Comparison of ENCODE assay signal across 25 cellular contexts in the genomic region with DNA sequence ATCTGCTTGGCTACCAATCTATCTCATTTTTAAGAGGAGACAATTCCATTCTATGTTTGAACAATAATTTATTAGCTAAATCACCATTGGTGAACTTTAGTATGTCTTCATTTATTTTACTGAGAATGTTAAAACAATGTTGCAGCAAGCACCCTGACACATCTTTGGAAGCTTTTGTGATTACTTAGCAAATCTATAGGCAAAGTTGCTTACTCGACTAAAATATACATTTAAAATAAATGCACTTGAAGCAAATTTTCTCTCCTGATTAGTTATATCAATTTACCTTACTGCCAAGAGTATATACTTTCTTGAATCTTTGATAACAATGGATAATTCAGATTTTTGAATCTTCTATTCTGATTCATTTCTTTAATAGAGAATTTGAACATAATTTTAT. TPM values are rescaled to one million over a fixed set of nuclear protein-coding genes. Genes with fewer than 3 reads are reported as not detected.
A peak's percentile ranks its signal among the peaks of the same experiment; 100 is the strongest.
DNase-seq lines count a peak whose midpoint lies in the region; ATAC-seq, FAIRE-seq and TF ChIP-seq lines count a peak whose summit lies in the region.
"Had no signal": no experiment of that assay in that cellular context is flagged by ENCODE, and none has a peak within 500 bp of the region (broad histone marks: within the 10 kb centered on the region; RNA-seq: fewer than 3 reads in every experiment).

No MANE protein-coding gene starts in this region.

- ATAC-seq in HepG2 (no peak), right lobe of liver (no peak), K562 (no peak), HG03280 (IDR thresholded peaks at IDR 0.05; ENCODE audit: unreplicated experiment) (no peak)

- in situ Hi-C loops in HepG2 (cut with HindIII; ENCODE audit: extremely low pct_ligation_motif_present, low pct_unique_long_range_greater_than_20kb) = loop anchor here (10.0 kb wide), 2 partner anchors 239 to 509 kb away; no protein-coding TSS in a partner anchor
- in situ Hi-C loops in K562 (cut with MboI) = no loop called here

- H3K9me3 ChIP-seq in HepG2 (ENCODE audit: low read length) (no peaks in the 10 kb centered on the region), right lobe of liver (no peaks in the 10 kb centered on the region), K562 (replicated peaks; ENCODE audit: control insufficient read depth, insufficient read depth, low read depth, low read length) (no peaks in the 10 kb centered on the region), smooth muscle cell (replicated peaks; ENCODE audit: low read depth) (no peaks in the 10 kb centered on the region)
- H3K9me3 ChIP-seq: HAP-1 had no signal

- 0% methylated on average over 1 of the region's 1 CpG for WGBS in HepG2 (ENCODE audit: low lambda C conversion rate)
- 53% methylated on average over 1 of the region's 1 CpG for WGBS in right lobe of liver (ENCODE audit: insufficient coverage, low coverage, low lambda C conversion rate, missing lambda C conversion rate)
- WGBS in K562 (ENCODE audit: insufficient coverage, low coverage, missing lambda C conversion rate) = 0% methylated on average over 1 of the region's 1 CpG
- 90% methylated on average over 1 of the region's 1 CpG for WGBS in smooth muscle cell (ENCODE audit: low lambda C conversion rate)

- no peaks in the 10 kb centered on the region for H4K20me1 ChIP-seq in HepG2 (ENCODE audit: insufficient read depth, low read length)
- H4K20me1 ChIP-seq in K562 (replicated peaks; ENCODE audit: control insufficient read depth, insufficient read depth, low read length) = no peaks in the 10 kb centered on the region
- no peaks in the 10 kb centered on the region for H4K20me1 ChIP-seq in smooth muscle cell (ENCODE audit: low read depth)

- H3K36me3 ChIP-seq in HepG2 (replicated peaks in 1 of 2; ENCODE audit: control insufficient read depth in 1 of 2, insufficient read depth in 2 of 2, low read length in 2 of 2) = no peaks in the 10 kb centered on the region
- no peaks in the 10 kb centered on the region for H3K36me3 ChIP-seq in right lobe of liver
- H3K36me3 ChIP-seq in K562 (ENCODE audit: control insufficient read depth, insufficient read depth, low read length) = no peaks in the 10 kb centered on the region
- no peaks in the 10 kb centered on the region for H3K36me3 ChIP-seq in smooth muscle cell (ENCODE audit: low read depth)
- H3K36me3 ChIP-seq: HAP-1 had no signal

- FAIRE-seq in HepG2 (lab: Jason Lieb, UNC) (no peak), K562 (lab: Jason Lieb, UNC) (no peak)
- FAIRE-seq: GM12891, GM18507, H54 had no signal

- H3K4me1 ChIP-seq in HepG2 (ENCODE audit: insufficient read depth, low read length) (no peaks in the 10 kb centered on the region), right lobe of liver (no peaks in the 10 kb centered on the region), K562 (replicated peaks in 1 of 2; ENCODE audit: control insufficient read depth in 2 of 2, insufficient read depth in 2 of 2, low read length in 2 of 2) (no peaks in the 10 kb centered on the region), smooth muscle cell (ENCODE audit: low read depth) (no peaks in the 10 kb centered on the region)

- TF ChIP-seq POLR2A in HepG2 (IDR thresholded peaks at IDR 0.05; ENCODE audit: insufficient read depth in 1 of 2, low read depth in 2 of 2, low read length in 2 of 2) (no peak), right lobe of liver (IDR thresholded peaks at IDR 0.05) (no peak), K562 (conservative IDR thresholded peaks at IDR 0.05) (no peak)

- H2AFZ ChIP-seq in HepG2 (ENCODE audit: low read length) (no peak overlapping the region), K562 (ENCODE audit: low read depth, low read length) (no peak overlapping the region), smooth muscle cell (ENCODE audit: low read depth) (peak overlapping the region; percentile 14)

- no peaks in the 10 kb centered on the region for H3K9me1 ChIP-seq in K562 (ENCODE audit: control insufficient read depth, insufficient read depth, low read length)

- no peak overlapping the region for H3K27ac ChIP-seq in HepG2 (ENCODE audit: extremely low read length, insufficient read depth, low read length)
- H3K27ac ChIP-seq in right lobe of liver = no peak overlapping the region
- no peak overlapping the region for H3K27ac ChIP-seq in K562 (ENCODE audit: extremely low read depth, low read depth, low read length)
- no peak overlapping the region for H3K27ac ChIP-seq in smooth muscle cell (ENCODE audit: low read depth)
- H3K27ac ChIP-seq: 22Rv1 had no signal

- H3K4me3 ChIP-seq in HepG2 (replicated peaks in 1 of 3; ENCODE audit: insufficient read depth in 1 of 3, low read depth in 2 of 3, low read length in 3 of 3) (no peak overlapping the region), right lobe of liver (no peak overlapping the region), K562 (no peak overlapping the region), smooth muscle cell (no peak overlapping the region)
- H3K4me3 ChIP-seq: HAP-1 had no signal

- CTCF ChIA-PET in HepG2 (lab: Yijun Ruan, JAX; ENCODE audit: low intra/inter-chr PET ratio, low total read pairs) = no interaction called here
- CTCF ChIA-PET in K562 (lab: Yijun Ruan, JAX; ENCODE audit: low intra/inter-chr PET ratio) = no interaction called here

- H3K27me3 ChIP-seq in HepG2 (ENCODE audit: control insufficient read depth in 1 of 2, insufficient read depth in 2 of 2, low read length in 2 of 2) (0 out of 5 replicates have a peak, but pooled peaks cover 0 to 3% of the 10 kb centered on the region in 2 experiments), right lobe of liver (no peaks in the 10 kb centered on the region), K562 (ENCODE audit: control insufficient read depth in 2 of 2, insufficient read depth in 2 of 2, low read length in 2 of 2) (no peaks in the 10 kb centered on the region), smooth muscle cell (ENCODE audit: low read depth) (no peaks in the 10 kb centered on the region)

- TF ChIP-seq CTCF in HepG2 (CRISPR knock-in tag; IDR thresholded peaks at IDR 0.05) (no peak), right lobe of liver (IDR thresholded peaks at IDR 0.05) (no peak), K562 (IDR thresholded peaks at IDR 0.05 in 2 of 3, conservative IDR thresholded peaks at IDR 0.05 in 1 of 3; ENCODE audit: insufficient read depth in 2 of 3, low read depth in 1 of 3, low read length in 3 of 3) (no peak), smooth muscle cell (IDR thresholded peaks at IDR 0.05; ENCODE audit: borderline replicate concordance, insufficient read depth, poor library complexity, severe bottlenecking) (no peak)

- no peak for TF ChIP-seq RAD21 in HepG2 (CRISPR knock-in tag; IDR thresholded peaks at IDR 0.05)
- TF ChIP-seq RAD21 in K562 (CRISPR knock-in tag; conservative IDR thresholded peaks at IDR 0.05 in 1 of 2, IDR thresholded peaks at IDR 0.05 in 1 of 2) = no peak

- no peak for DNase-seq in HepG2 (ENCODE audit: low spot score)
- DNase-seq in right lobe of liver = no peak
- no peak for DNase-seq in K562 (ENCODE audit: extremely low read depth in 1 of 4, low spot score in 3 of 4)
- no peak for DNase-seq in smooth muscle cell (lab: John Stamatoyannopoulos, UW; ENCODE audit: unreplicated experiment)
- DNase-seq in Ammon's horn (ENCODE audit: low spot score) = no peak
- DNase-seq: ACHN; AML-193; C1 segment of cervical spinal cord; Calu3; CD4-positive, alpha-beta memory T cell; COR-L47; DMS53; DMS79 treated with DMSO at 0.1 percent for 48 hours; GF-D8; GOT3; HFFc6 had no signal

- H3F3A ChIP-seq in smooth muscle cell (ENCODE audit: low read depth) = no peaks in the 10 kb centered on the region

- H3K4me2 ChIP-seq in HepG2 (ENCODE audit: low read depth, low read length) = no peak overlapping the region
- H3K4me2 ChIP-seq in K562 (ENCODE audit: insufficient read depth, low read length) = no peak overlapping the region
- no peak overlapping the region for H3K4me2 ChIP-seq in smooth muscle cell

- TF ChIP-seq EP300 in HepG2 (IDR thresholded peaks at IDR 0.05; ENCODE audit: low read depth in 2 of 2, low read length in 2 of 2) (no peak), HepG2 (CRISPR knock-in tag; IDR thresholded peaks at IDR 0.05; ENCODE audit: borderline replicate concordance) (no peak), K562 (IDR thresholded peaks at IDR 0.05; ENCODE audit: low read length) (no peak)

- BruUV-seq in HepG2 (replicated peaks; lab: Mats Ljungman, UMichigan) (no TSS peak), K562 (replicated peaks; lab: Mats Ljungman, UMichigan) (no TSS peak)

- no peak overlapping the region for H3K9ac ChIP-seq in HepG2 (ENCODE audit: insufficient read depth, low read depth, low read length)
- no peak overlapping the region for H3K9ac ChIP-seq in K562 (ENCODE audit: insufficient read depth in 1 of 2, low read depth in 2 of 2, low read length in 2 of 2)
- H3K9ac ChIP-seq in smooth muscle cell (ENCODE audit: low read depth) = no peak overlapping the region

- no peaks in the 10 kb centered on the region for H3K79me2 ChIP-seq in HepG2 (ENCODE audit: insufficient read depth, low read length)
- H3K79me2 ChIP-seq in K562 (ENCODE audit: control insufficient read depth, insufficient read depth, low read length) = no peaks in the 10 kb centered on the region
- H3K79me2 ChIP-seq in smooth muscle cell (ENCODE audit: low read depth) = no peaks in the 10 kb centered on the region

- POLR2A ChIA-PET in HepG2 (lab: Yijun Ruan, JAX) = interaction anchor here (1.5 kb wide), 1 partner anchor 29 kb away, joined by 3 read pairs; a partner anchor contains a TSS
- POLR2A ChIA-PET in K562 (lab: Yijun Ruan, JAX) = no interaction called here

- intact Hi-C loops in HepG2 (cut with micrococcal nuclease; ENCODE audit: unreplicated experiment) (no loop called here), right lobe of liver (cut with DNase I) (no loop called here), K562 (cut with micrococcal nuclease) (no loop called here)

RNA-seq across cellular contexts. Expression of a gene that starts 29.8 kb away (rescaled TPM):
- total RNA-seq in HepG2 (2016; rRNA removed; fragmentation: Illumina TruSeq; extraction: Trizol) = 34.1 and 44.3 TPM in 2 replicates
- total RNA-seq in HepG2 (2016; cell fraction: cytosol; rRNA removed; fragmentation: Illumina TruSeq; extraction: Trizol; ENCODE audit: low read depth) = 8.3 and 8.7 TPM in 2 replicates
- total RNA-seq in HepG2 (2016; cell fraction: insoluble cytoplasmic fraction; rRNA removed; fragmentation: Illumina TruSeq; extraction: Trizol) = 31.6 and 41.7 TPM in 2 replicates
- 13.6 and 15.2 TPM in 2 replicates for total RNA-seq in HepG2 (2016; cell fraction: membrane; rRNA removed; fragmentation: Illumina TruSeq; extraction: Trizol)
- total RNA-seq in HepG2 (2016; cell fraction: nucleus; rRNA removed; fragmentation: Illumina TruSeq; extraction: Trizol) = 28.8 and 32.0 TPM in 2 replicates
- polyA plus RNA-seq in HepG2 (2011; rRNA removed) = 25.0 and 33.8 TPM in 2 replicates
- polyA plus RNA-seq in HepG2 (2011; cell fraction: cytosol; rRNA removed) = 27.9 and 28.3 TPM in 2 replicates
- polyA plus RNA-seq in HepG2 (2011; cell fraction: nucleus; rRNA removed) = 27.5 and 28.3 TPM in 2 replicates
- 28.5 and 29.8 TPM in 2 replicates for polyA plus RNA-seq in HepG2 (2012)
- polyA plus RNA-seq in HepG2 (2016; cell fraction: cytosol; fragmentation: Illumina TruSeq; extraction: Trizol; ENCODE audit: low read depth) = 3.7 and 4.0 TPM in 2 replicates
- polyA plus RNA-seq in HepG2 (2016; cell fraction: insoluble cytoplasmic fraction; fragmentation: Illumina TruSeq; extraction: Trizol; ENCODE audit: low read depth) = 43.4 and 44.5 TPM in 2 replicates
- polyA plus RNA-seq in HepG2 (2016; cell fraction: membrane; fragmentation: Illumina TruSeq; extraction: Trizol; ENCODE audit: low read depth) = 7.9 and 8.7 TPM in 2 replicates
- 26.5 and 28.3 TPM in 2 replicates for polyA plus RNA-seq in HepG2 (2016; cell fraction: nucleus; fragmentation: Illumina TruSeq; extraction: Trizol; ENCODE audit: insufficient read depth, low read depth)
- 19.7 and 37.7 TPM in 2 replicates for polyA minus RNA-seq in HepG2 (2011; rRNA and poly(A)+ RNA removed; ENCODE audit: low replicate concordance)
- 18.0 and 20.0 TPM in 2 replicates for polyA minus RNA-seq in HepG2 (2011; cell fraction: cytosol; rRNA and poly(A)+ RNA removed)
- 134 and 140 TPM in 2 replicates for polyA minus RNA-seq in HepG2 (2011; cell fraction: nucleus; rRNA and poly(A)+ RNA removed)
- 10 to 100 TPM; 15.1 to 83.8 (median 44.9) TPM for total RNA-seq in right lobe of liver
- total RNA-seq in K562 (2011; cell fraction: chromatin; rRNA removed; ENCODE audit: low replicate concordance) = 27.2 and 83.9 TPM in 2 replicates
- total RNA-seq in K562 (2011; cell fraction: nucleolus; rRNA removed) = 20.2 and 23.2 TPM in 2 replicates
- 47.4 and 70.8 TPM in 2 replicates for total RNA-seq in K562 (2011; cell fraction: nucleoplasm; rRNA removed)
- total RNA-seq in K562 (2014; rRNA removed) = 51.1 and 53.9 TPM in 2 replicates
- total RNA-seq in K562 (2014; rRNA removed; fragmentation: Illumina TruSeq; extraction: Trizol) = 69.1 and 71.1 TPM in 2 replicates
- 66.6 and 75.4 TPM in 2 replicates for total RNA-seq in K562 (2015; rRNA removed; fragmentation: Illumina TruSeq; extraction: Trizol)
- 63.8 and 66.2 TPM in 2 replicates for total RNA-seq in K562 (2021)
- polyA plus RNA-seq in K562 (2011; rRNA removed) = 33.5 and 40.6 TPM in 2 replicates
- 33.1 and 40.0 TPM in 2 replicates for polyA plus RNA-seq in K562 (2011; cell fraction: cytosol; rRNA removed)
- polyA plus RNA-seq in K562 (2011; cell fraction: nucleus; rRNA removed) = 34.5 and 40.6 TPM in 2 replicates
- 49.9 and 96.5 TPM in 2 replicates for polyA plus RNA-seq in K562 (2012)
- 60.9 and 75.5 TPM in 2 replicates for polyA plus RNA-seq in K562 (2014; fragmentation: Illumina TruSeq; extraction: Trizol)
- 100 to 1,000 TPM; 115 to 122 TPM for polyA plus RNA-seq in K562 (2014; fragmentation: Nextera tagmentation; extraction: Ambion mirVana)
- polyA plus RNA-seq in K562 (2014; rRNA removed) = 65.0 and 68.3 TPM in 2 replicates
- 38.6 and 47.3 TPM in 2 replicates for polyA minus RNA-seq in K562 (2011; rRNA and poly(A)+ RNA removed)
- 15.8 and 24.2 TPM in 2 replicates for polyA minus RNA-seq in K562 (2011; cell fraction: cytosol; rRNA and poly(A)+ RNA removed)
- polyA minus RNA-seq in K562 (2011; cell fraction: nucleus; rRNA and poly(A)+ RNA removed) = 58.2 and 86.4 TPM in 2 replicates
- total RNA-seq in smooth muscle cell = 36.7 and 58.4 TPM in 2 replicates
- polyA plus RNA-seq in smooth muscle cell = 21.6 and 21.8 TPM in 2 replicates
- total RNA-seq: G401 had no signal

RNA-seq across cellular contexts. Expression of a gene that starts 31.0 kb away (rescaled TPM):
- total RNA-seq in HepG2 (2016; rRNA removed; fragmentation: Illumina TruSeq; extraction: Trizol) = not detected in 2 replicates
- not detected in 2 replicates for total RNA-seq in HepG2 (2016; cell fraction: cytosol; rRNA removed; fragmentation: Illumina TruSeq; extraction: Trizol; ENCODE audit: low read depth)
- not detected in 2 replicates for total RNA-seq in HepG2 (2016; cell fraction: insoluble cytoplasmic fraction; rRNA removed; fragmentation: Illumina TruSeq; extraction: Trizol)
- total RNA-seq in HepG2 (2016; cell fraction: membrane; rRNA removed; fragmentation: Illumina TruSeq; extraction: Trizol) = not detected in 2 replicates
- total RNA-seq in HepG2 (2016; cell fraction: nucleus; rRNA removed; fragmentation: Illumina TruSeq; extraction: Trizol) = not detected in 2 replicates
- 0.22 and 0.50 TPM in 2 replicates for polyA plus RNA-seq in HepG2 (2011; rRNA removed)
- polyA plus RNA-seq in HepG2 (2011; cell fraction: cytosol; rRNA removed) = 0.23 and 0.28 TPM in 2 replicates
- polyA plus RNA-seq in HepG2 (2011; cell fraction: nucleus; rRNA removed) = 0.08 and 0.14 TPM in 2 replicates
- 0.51 and 1.9 TPM in 2 replicates for polyA plus RNA-seq in HepG2 (2012)
- not detected in 2 replicates for polyA plus RNA-seq in HepG2 (2016; cell fraction: cytosol; fragmentation: Illumina TruSeq; extraction: Trizol; ENCODE audit: low read depth)
- polyA plus RNA-seq in HepG2 (2016; cell fraction: insoluble cytoplasmic fraction; fragmentation: Illumina TruSeq; extraction: Trizol; ENCODE audit: low read depth) = not detected in 2 replicates
- not detected in 2 replicates for polyA plus RNA-seq in HepG2 (2016; cell fraction: membrane; fragmentation: Illumina TruSeq; extraction: Trizol; ENCODE audit: low read depth)
- not detected in 2 replicates for polyA plus RNA-seq in HepG2 (2016; cell fraction: nucleus; fragmentation: Illumina TruSeq; extraction: Trizol; ENCODE audit: insufficient read depth, low read depth)
- polyA minus RNA-seq in HepG2 (2011; rRNA and poly(A)+ RNA removed; ENCODE audit: low replicate concordance) = 0.52 TPM in 1 of 2 replicates, not detected in the other
- not detected in 2 replicates for polyA minus RNA-seq in HepG2 (2011; cell fraction: cytosol; rRNA and poly(A)+ RNA removed)
- polyA minus RNA-seq in HepG2 (2011; cell fraction: nucleus; rRNA and poly(A)+ RNA removed) = 0.39 and 0.62 TPM in 2 replicates
- total RNA-seq in right lobe of liver = not detected
- total RNA-seq in K562 (2011; cell fraction: chromatin; rRNA removed; ENCODE audit: low replicate concordance) = not detected in 2 replicates
- not detected in 2 replicates for total RNA-seq in K562 (2011; cell fraction: nucleolus; rRNA removed)
- not detected in 2 replicates for total RNA-seq in K562 (2011; cell fraction: nucleoplasm; rRNA removed)
- total RNA-seq in K562 (2014; rRNA removed) = not detected in 2 replicates
- not detected in 2 replicates for total RNA-seq in K562 (2014; rRNA removed; fragmentation: Illumina TruSeq; extraction: Trizol)
- not detected in 2 replicates for total RNA-seq in K562 (2015; rRNA removed; fragmentation: Illumina TruSeq; extraction: Trizol)
- total RNA-seq in K562 (2021) = not detected in 2 replicates
- polyA plus RNA-seq in K562 (2011; rRNA removed) = not detected in 2 replicates
- not detected in 2 replicates for polyA plus RNA-seq in K562 (2011; cell fraction: cytosol; rRNA removed)
- not detected in 2 replicates for polyA plus RNA-seq in K562 (2011; cell fraction: nucleus; rRNA removed)
- not detected in 2 replicates for polyA plus RNA-seq in K562 (2012)
- polyA plus RNA-seq in K562 (2014; fragmentation: Illumina TruSeq; extraction: Trizol) = not detected in 2 replicates
- polyA plus RNA-seq in K562 (2014; fragmentation: Nextera tagmentation; extraction: Ambion mirVana) = not detected
- not detected in 2 replicates for polyA plus RNA-seq in K562 (2014; rRNA removed)
- not detected in 2 replicates for polyA minus RNA-seq in K562 (2011; rRNA and poly(A)+ RNA removed)
- not detected in 2 replicates for polyA minus RNA-seq in K562 (2011; cell fraction: cytosol; rRNA and poly(A)+ RNA removed)
- not detected in 2 replicates for polyA minus RNA-seq in K562 (2011; cell fraction: nucleus; rRNA and poly(A)+ RNA removed)
- total RNA-seq in smooth muscle cell = 0.27 and 0.49 TPM in 2 replicates
- 0.51 TPM in 1 of 2 replicates, not detected in the other for polyA plus RNA-seq in smooth muscle cell
- total RNA-seq: Calu3; CD4-positive, alpha-beta memory T cell; Daoy; G401; HFFc6 had no signal
- polyA plus RNA-seq: BJ; CD4-positive, alpha-beta memory T cell had no signal
